Comparison of ENCODE assay signal across 15 cellular contexts in genomic region chr1:229001467-229001866, GRCh38.
"Had no signal": no experiment of that assay in that cellular context is flagged by ENCODE, and none has a peak within 500 bp of the region (broad histone marks: within the 10 kb centered on the region; RNA-seq: fewer than 3 reads in every experiment).

No MANE protein-coding gene starts in this region.

- H3K9me3 ChIP-seq: colonic mucosa, gastrocnemius medialis, stomach, tibial nerve had no signal

- H3K36me3 ChIP-seq: cardiac muscle cell, colonic mucosa, gastrocnemius medialis, neural progenitor cell, stomach, tibial nerve had no signal

- H3K4me3 ChIP-seq: cardiac muscle cell, colonic mucosa, gastrocnemius medialis, neural progenitor cell, stomach, tibial nerve had no signal

- H3K27me3 ChIP-seq: cardiac muscle cell, colonic mucosa, gastrocnemius medialis, neural progenitor cell, stomach, tibial nerve had no signal

- H3K4me1 ChIP-seq: colonic mucosa, gastrocnemius medialis, parathyroid adenoma had no signal

- ATAC-seq: gastrocnemius medialis had no signal

- DNase-seq: activated CD4-positive, alpha-beta memory T cell treated with anti-CD3 and anti-CD28 coated beads, Interleukin-2, amount 10 ng/mL, durations not matched to agents 7 days and 5 days; activated CD8-positive, alpha-beta memory T cell treated with anti-CD3 and anti-CD28 coated beads, Interleukin-2, amount 50 U/mL, for 48 hours; activated naive CD4-positive, alpha-beta T cell; colonic mucosa; effector CD4-positive, alpha-beta T cell; gastrocnemius medialis; islet precursor cell; retina; stomach; T1000 had no signal

- H3K27ac ChIP-seq: cardiac muscle cell, colonic mucosa, gastrocnemius medialis, neural progenitor cell, parathyroid adenoma, stomach, tibial nerve, VCaP had no signal
